1 cellular context compared by ENCODE assay signal in the genomic region with DNA sequence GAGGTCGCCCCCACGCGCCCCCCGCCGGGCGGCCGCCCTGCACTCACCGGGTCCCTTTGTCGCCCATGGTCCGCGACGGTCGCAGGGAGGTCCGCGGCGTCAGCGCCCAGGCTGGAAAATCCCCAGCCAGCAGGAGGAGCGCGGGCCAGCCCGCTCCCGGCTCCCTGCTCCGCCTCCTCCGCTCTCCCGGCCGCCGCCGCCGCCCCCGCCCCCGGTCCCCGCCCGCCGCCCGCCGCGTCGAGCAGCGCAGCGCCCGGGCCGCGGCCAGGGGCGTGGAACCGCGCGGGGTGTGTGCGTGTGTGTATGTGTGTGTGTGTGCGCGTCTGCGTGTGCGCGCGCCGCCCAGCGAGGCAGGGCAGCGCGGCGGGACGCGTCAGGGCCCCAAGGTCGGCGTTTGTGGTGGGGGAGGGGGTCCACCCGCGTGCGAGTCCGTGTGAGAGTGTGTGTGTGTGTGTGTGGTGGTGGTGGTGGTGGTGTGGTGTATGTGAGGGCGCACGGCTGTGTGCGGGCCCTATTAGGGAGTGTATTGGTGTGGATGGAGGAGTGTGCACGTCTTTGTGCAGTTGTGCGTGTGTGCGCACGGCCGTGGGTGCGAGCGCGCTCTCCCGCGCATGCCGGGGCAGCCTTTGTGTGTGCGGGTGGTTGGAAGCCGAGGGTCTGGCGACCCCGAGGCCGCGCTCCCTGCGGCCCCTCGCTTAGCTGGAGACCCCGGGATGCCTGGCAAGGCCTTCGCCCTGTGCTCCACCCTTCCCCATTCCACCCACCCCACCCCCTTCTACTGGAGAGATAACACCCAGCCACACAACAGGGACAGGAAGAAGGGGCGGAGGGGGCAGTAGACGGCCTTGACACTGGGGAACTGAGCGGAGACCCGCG.
TF ChIP-seq lines count a peak whose summit lies in the region.

A gene (minus strand): TSS at position 121 of the 876 bp plus-strand sequence. CDS start 54 bp downstream, at position 67.

TF ChIP-seq in HEK293, 187 proteins besides CTCF, POLR2A, EP300 and RAD21 (continued from another document and continues in another):
- TF ChIP-seq, protein P1, sequence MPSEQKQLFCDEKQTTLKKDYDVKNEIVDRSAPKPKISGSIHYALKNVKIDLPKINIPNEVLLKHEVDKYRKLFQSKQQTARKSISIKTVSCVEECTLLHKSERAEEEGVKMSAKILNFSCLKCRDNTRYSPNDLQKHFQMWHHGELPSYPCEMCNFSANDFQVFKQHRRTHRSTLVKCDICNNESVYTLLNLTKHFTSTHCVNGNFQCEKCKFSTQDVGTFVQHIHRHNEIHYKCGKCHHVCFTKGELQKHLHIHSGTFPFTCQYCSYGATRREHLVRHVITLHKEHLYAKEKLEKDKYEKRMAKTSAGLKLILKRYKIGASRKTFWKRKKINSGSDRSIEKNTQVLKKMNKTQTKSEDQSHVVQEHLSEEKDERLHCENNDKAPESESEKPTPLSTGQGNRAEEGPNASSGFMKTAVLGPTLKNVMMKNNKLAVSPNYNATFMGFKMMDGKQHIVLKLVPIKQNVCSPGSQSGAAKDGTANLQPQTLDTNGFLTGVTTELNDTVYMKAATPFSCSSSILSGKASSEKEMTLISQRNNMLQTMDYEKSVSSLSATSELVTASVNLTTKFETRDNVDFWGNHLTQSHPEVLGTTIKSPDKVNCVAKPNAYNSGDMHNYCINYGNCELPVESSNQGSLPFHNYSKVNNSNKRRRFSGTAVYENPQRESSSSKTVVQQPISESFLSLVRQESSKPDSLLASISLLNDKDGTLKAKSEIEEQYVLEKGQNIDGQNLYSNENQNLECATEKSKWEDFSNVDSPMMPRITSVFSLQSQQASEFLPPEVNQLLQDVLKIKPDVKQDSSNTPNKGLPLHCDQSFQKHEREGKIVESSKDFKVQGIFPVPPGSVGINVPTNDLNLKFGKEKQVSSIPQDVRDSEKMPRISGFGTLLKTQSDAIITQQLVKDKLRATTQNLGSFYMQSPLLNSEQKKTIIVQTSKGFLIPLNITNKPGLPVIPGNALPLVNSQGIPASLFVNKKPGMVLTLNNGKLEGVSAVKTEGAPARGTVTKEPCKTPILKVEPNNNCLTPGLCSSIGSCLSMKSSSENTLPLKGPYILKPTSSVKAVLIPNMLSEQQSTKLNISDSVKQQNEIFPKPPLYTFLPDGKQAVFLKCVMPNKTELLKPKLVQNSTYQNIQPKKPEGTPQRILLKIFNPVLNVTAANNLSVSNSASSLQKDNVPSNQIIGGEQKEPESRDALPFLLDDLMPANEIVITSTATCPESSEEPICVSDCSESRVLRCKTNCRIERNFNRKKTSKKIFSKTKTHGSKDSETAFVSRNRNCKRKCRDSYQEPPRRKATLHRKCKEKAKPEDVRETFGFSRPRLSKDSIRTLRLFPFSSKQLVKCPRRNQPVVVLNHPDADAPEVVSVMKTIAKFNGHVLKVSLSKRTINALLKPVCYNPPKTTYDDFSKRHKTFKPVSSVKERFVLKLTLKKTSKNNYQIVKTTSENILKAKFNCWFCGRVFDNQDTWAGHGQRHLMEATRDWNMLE (tag by site-specific recombination; conservative IDR thresholded peaks at IDR 0.05; ENCODE audit: low read depth), result no peak
- TF ChIP-seq TCF7L2 (IDR thresholded peaks at IDR 0.05; ENCODE audit: borderline replicate concordance, low read depth, low read length) (no peak), MEIS1 (CRISPR knock-in tag; IDR thresholded peaks at IDR 0.05; ENCODE audit: borderline replicate concordance) (no peak), KLF9 (tag by site-specific recombination; IDR thresholded peaks at IDR 0.05; ENCODE audit: low read depth) (peak; percentile 39; the same call in 1 of the 2 replicates), ZNF658 (tag by site-specific recombination; IDR thresholded peaks at IDR 0.05) (no peak), ZNF248 (tag by site-specific recombination; IDR thresholded peaks at IDR 0.05) (no peak), TRIM28 (IDR thresholded peaks at IDR 0.05; ENCODE audit: borderline replicate concordance, low read length) (no peak), ZXDB (tag by site-specific recombination; IDR thresholded peaks at IDR 0.05) (peak; percentile 40; the same call in 1 of the 2 replicates), ZNF175 (tag by site-specific recombination; IDR thresholded peaks at IDR 0.05) (no peak), ZNF335 (tag by site-specific recombination; conservative IDR thresholded peaks at IDR 0.05) (no peak), IKZF3 (tag by site-specific recombination; IDR thresholded peaks at IDR 0.05) (peak; percentile 49; the same call in 1 of the 2 replicates), HOXD13 (CRISPR knock-in tag; IDR thresholded peaks at IDR 0.05; ENCODE audit: borderline replicate concordance) (no peak), FEZF1 (tag by site-specific recombination; IDR thresholded peaks at IDR 0.05) (no peak), ZIC2 (tag by site-specific recombination; IDR thresholded peaks at IDR 0.05) (no peak; the same call in 1 of the 2 replicates), KLF7 (tag by site-specific recombination; IDR thresholded peaks at IDR 0.05; ENCODE audit: borderline replicate concordance) (peak; percentile 51; the same call in 1 of the 2 replicates), ZSCAN30 (tag by site-specific recombination; IDR thresholded peaks at IDR 0.05) (no peak), ZNF791 (tag by site-specific recombination; IDR thresholded peaks at IDR 0.05) (no peak), ZNF121 (tag by site-specific recombination; IDR thresholded peaks at IDR 0.05) (no peak), SP7 (tag by site-specific recombination; IDR thresholded peaks at IDR 0.05) (peak; percentile 36; the same call in 1 of the 2 replicates), ZNF530 (tag by site-specific recombination; IDR thresholded peaks at IDR 0.05; ENCODE audit: low read depth) (no peak), ZNF114 (tag by site-specific recombination; IDR thresholded peaks at IDR 0.05) (no peak), YY1 (tag by site-specific recombination; IDR thresholded peaks at IDR 0.05) (no peak), KLF10 (tag by site-specific recombination; IDR thresholded peaks at IDR 0.05) (no peak), ZNF529 (tag by site-specific recombination; IDR thresholded peaks at IDR 0.05; ENCODE audit: insufficient replicate concordance) (no peak), GFI1B (tag by site-specific recombination; IDR thresholded peaks at IDR 0.05) (no peak), ZNF423 (tag by site-specific recombination; IDR thresholded peaks at IDR 0.05) (no peak)
- TF ChIP-seq, protein P2, sequence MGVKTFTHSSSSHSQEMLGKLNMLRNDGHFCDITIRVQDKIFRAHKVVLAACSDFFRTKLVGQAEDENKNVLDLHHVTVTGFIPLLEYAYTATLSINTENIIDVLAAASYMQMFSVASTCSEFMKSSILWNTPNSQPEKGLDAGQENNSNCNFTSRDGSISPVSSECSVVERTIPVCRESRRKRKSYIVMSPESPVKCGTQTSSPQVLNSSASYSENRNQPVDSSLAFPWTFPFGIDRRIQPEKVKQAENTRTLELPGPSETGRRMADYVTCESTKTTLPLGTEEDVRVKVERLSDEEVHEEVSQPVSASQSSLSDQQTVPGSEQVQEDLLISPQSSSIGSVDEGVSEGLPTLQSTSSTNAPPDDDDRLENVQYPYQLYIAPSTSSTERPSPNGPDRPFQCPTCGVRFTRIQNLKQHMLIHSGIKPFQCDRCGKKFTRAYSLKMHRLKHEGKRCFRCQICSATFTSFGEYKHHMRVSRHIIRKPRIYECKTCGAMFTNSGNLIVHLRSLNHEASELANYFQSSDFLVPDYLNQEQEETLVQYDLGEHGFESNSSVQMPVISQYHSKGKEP (tag by site-specific recombination; IDR thresholded peaks at IDR 0.05), result no peak
- TF ChIP-seq, protein P3, sequence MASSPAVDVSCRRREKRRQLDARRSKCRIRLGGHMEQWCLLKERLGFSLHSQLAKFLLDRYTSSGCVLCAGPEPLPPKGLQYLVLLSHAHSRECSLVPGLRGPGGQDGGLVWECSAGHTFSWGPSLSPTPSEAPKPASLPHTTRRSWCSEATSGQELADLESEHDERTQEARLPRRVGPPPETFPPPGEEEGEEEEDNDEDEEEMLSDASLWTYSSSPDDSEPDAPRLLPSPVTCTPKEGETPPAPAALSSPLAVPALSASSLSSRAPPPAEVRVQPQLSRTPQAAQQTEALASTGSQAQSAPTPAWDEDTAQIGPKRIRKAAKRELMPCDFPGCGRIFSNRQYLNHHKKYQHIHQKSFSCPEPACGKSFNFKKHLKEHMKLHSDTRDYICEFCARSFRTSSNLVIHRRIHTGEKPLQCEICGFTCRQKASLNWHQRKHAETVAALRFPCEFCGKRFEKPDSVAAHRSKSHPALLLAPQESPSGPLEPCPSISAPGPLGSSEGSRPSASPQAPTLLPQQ (tag by site-specific recombination; IDR thresholded peaks at IDR 0.05), result peak; percentile 71
- TF ChIP-seq, protein P4, sequence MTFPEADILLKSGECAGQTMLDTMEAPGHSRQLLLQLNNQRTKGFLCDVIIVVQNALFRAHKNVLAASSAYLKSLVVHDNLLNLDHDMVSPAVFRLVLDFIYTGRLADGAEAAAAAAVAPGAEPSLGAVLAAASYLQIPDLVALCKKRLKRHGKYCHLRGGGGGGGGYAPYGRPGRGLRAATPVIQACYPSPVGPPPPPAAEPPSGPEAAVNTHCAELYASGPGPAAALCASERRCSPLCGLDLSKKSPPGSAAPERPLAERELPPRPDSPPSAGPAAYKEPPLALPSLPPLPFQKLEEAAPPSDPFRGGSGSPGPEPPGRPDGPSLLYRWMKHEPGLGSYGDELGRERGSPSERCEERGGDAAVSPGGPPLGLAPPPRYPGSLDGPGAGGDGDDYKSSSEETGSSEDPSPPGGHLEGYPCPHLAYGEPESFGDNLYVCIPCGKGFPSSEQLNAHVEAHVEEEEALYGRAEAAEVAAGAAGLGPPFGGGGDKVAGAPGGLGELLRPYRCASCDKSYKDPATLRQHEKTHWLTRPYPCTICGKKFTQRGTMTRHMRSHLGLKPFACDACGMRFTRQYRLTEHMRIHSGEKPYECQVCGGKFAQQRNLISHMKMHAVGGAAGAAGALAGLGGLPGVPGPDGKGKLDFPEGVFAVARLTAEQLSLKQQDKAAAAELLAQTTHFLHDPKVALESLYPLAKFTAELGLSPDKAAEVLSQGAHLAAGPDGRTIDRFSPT (tag by site-specific recombination; IDR thresholded peaks at IDR 0.05), result no peak
- TF ChIP-seq, protein P5, sequence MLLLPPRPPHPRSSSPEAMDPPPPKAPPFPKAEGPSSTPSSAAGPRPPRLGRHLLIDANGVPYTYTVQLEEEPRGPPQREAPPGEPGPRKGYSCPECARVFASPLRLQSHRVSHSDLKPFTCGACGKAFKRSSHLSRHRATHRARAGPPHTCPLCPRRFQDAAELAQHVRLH (tag by site-specific recombination; IDR thresholded peaks at IDR 0.05), result no peak
- TF ChIP-seq, protein P6, sequence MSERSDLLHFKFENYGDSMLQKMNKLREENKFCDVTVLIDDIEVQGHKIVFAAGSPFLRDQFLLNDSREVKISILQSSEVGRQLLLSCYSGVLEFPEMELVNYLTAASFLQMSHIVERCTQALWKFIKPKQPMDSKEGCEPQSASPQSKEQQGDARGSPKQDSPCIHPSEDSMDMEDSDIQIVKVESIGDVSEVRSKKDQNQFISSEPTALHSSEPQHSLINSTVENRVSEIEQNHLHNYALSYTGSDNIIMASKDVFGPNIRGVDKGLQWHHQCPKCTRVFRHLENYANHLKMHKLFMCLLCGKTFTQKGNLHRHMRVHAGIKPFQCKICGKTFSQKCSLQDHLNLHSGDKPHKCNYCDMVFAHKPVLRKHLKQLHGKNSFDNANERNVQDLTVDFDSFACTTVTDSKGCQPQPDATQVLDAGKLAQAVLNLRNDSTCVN (tag by site-specific recombination; optimal IDR thresholded peaks at IDR 0.05), result peak; percentile 90
- TF ChIP-seq, protein P7, sequence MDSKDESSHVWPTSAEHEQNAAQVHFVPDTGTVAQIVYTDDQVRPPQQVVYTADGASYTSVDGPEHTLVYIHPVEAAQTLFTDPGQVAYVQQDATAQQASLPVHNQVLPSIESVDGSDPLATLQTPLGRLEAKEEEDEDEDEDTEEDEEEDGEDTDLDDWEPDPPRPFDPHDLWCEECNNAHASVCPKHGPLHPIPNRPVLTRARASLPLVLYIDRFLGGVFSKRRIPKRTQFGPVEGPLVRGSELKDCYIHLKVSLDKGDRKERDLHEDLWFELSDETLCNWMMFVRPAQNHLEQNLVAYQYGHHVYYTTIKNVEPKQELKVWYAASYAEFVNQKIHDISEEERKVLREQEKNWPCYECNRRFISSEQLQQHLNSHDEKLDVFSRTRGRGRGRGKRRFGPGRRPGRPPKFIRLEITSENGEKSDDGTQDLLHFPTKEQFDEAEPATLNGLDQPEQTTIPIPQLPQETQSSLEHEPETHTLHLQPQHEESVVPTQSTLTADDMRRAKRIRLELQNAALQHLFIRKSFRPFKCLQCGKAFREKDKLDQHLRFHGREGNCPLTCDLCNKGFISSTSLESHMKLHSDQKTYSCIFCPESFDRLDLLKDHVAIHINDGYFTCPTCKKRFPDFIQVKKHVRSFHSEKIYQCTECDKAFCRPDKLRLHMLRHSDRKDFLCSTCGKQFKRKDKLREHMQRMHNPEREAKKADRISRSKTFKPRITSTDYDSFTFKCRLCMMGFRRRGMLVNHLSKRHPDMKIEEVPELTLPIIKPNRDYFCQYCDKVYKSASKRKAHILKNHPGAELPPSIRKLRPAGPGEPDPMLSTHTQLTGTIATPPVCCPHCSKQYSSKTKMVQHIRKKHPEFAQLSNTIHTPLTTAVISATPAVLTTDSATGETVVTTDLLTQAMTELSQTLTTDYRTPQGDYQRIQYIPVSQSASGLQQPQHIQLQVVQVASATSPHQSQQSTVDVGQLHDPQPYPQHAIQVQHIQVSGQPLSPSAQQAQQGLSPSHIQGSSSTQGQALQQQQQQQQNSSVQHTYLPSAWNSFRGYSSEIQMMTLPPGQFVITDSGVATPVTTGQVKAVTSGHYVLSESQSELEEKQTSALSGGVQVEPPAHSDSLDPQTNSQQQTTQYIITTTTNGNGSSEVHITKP (tag by site-specific recombination; IDR thresholded peaks at IDR 0.05), result no peak
- TF ChIP-seq, protein P8, sequence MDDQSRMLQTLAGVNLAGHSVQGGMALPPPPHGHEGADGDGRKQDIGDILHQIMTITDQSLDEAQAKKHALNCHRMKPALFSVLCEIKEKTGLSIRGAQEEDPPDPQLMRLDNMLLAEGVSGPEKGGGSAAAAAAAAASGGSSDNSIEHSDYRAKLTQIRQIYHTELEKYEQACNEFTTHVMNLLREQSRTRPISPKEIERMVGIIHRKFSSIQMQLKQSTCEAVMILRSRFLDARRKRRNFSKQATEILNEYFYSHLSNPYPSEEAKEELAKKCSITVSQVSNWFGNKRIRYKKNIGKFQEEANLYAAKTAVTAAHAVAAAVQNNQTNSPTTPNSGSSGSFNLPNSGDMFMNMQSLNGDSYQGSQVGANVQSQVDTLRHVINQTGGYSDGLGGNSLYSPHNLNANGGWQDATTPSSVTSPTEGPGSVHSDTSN (CRISPR knock-in tag; IDR thresholded peaks at IDR 0.05), result 0 out of 2 replicates have a peak, but pooled peaks have one; percentile 5
- TF ChIP-seq, protein P9, sequence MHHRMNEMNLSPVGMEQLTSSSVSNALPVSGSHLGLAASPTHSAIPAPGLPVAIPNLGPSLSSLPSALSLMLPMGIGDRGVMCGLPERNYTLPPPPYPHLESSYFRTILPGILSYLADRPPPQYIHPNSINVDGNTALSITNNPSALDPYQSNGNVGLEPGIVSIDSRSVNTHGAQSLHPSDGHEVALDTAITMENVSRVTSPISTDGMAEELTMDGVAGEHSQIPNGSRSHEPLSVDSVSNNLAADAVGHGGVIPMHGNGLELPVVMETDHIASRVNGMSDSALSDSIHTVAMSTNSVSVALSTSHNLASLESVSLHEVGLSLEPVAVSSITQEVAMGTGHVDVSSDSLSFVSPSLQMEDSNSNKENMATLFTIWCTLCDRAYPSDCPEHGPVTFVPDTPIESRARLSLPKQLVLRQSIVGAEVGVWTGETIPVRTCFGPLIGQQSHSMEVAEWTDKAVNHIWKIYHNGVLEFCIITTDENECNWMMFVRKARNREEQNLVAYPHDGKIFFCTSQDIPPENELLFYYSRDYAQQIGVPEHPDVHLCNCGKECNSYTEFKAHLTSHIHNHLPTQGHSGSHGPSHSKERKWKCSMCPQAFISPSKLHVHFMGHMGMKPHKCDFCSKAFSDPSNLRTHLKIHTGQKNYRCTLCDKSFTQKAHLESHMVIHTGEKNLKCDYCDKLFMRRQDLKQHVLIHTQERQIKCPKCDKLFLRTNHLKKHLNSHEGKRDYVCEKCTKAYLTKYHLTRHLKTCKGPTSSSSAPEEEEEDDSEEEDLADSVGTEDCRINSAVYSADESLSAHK (tag by site-specific recombination; IDR thresholded peaks at IDR 0.05), result peak; percentile 45; the same call in 1 of the 2 replicates
